ENCODE assay signal across 13 cellular contexts in genomic region chr5:82881571-82882200, GRCh38.
DNase-seq lines count a peak whose midpoint lies in the region; ATAC-seq and TF ChIP-seq lines count a peak whose summit lies in the region.
"Had no signal": no experiment of that assay in that cellular context is flagged by ENCODE, and none has a peak within 500 bp of the region (broad histone marks: within the 10 kb centered on the region; RNA-seq: fewer than 3 reads in every experiment).

No MANE protein-coding gene starts in this region.

- peaks cover 12% of the 10 kb centered on the region for H3K36me3 ChIP-seq in OCI-LY3 (replicated peaks; ENCODE audit: low read depth, low read length)
- H3K36me3 ChIP-seq: tibial nerve had no signal

- TF ChIP-seq CTCF in OCI-LY3 (IDR thresholded peaks at IDR 0.05; ENCODE audit: low read depth, low read length) (no peak), coronary artery (IDR thresholded peaks at IDR 0.05) (no peak)

- H3K9ac ChIP-seq in OCI-LY3 (ENCODE audit: low read length) = no peak overlapping the region

- H3K4me1 ChIP-seq in OCI-LY3 (ENCODE audit: low read length) = peaks cover 30% of the 10 kb centered on the region

- H3K9me3 ChIP-seq in OCI-LY3 (ENCODE audit: insufficient read depth, low read length) = 0 out of 2 replicates have a peak, but pooled peaks cover 10% of the 10 kb centered on the region

- H4K20me1 ChIP-seq in OCI-LY3 (ENCODE audit: insufficient read depth, low read length) = no peaks in the 10 kb centered on the region

- H3K27ac ChIP-seq in OCI-LY3 (ENCODE audit: low read length) = peak overlapping the region; percentile 13; the same call in 1 of the 2 replicates
- no peak overlapping the region for H3K27ac ChIP-seq in coronary artery
- H3K27ac ChIP-seq: tibial nerve had no signal

- no peaks in the 10 kb centered on the region for H3K79me2 ChIP-seq in OCI-LY3 (ENCODE audit: low read length)

- no peak overlapping the region for H3K4me2 ChIP-seq in OCI-LY3 (ENCODE audit: low read length)

- H3K4me3 ChIP-seq in OCI-LY3 (ENCODE audit: low read length) = no peak overlapping the region
- no peak overlapping the region for H3K4me3 ChIP-seq in coronary artery
- H3K4me3 ChIP-seq: tibial nerve had no signal

- H3K27me3 ChIP-seq in OCI-LY3 (ENCODE audit: low read depth, low read length) = no peaks in the 10 kb centered on the region
- H3K27me3 ChIP-seq: tibial nerve had no signal

- DNase-seq in ecto neural progenitor cell (ENCODE audit: low spot score) = no peak
- DNase-seq in coronary artery (ENCODE audit: low spot score) = no peak
- DNase-seq in NCI-H1694 (lab: John Stamatoyannopoulos, UW) = no peak
- no peak for DNase-seq in effector CD8-positive, alpha-beta T cell (lab: John Stamatoyannopoulos, UW)
- DNase-seq: activated gamma-delta T cell, kidney, MV-4-11, posterior cingulate gyrus had no signal

- ATAC-seq in GM18519 (IDR thresholded peaks at IDR 0.05; ENCODE audit: low FRiP score, unreplicated experiment) (peak; percentile 41), GM19452 (IDR thresholded peaks at IDR 0.05; ENCODE audit: unreplicated experiment) (peak; percentile 46), HG02852 (IDR thresholded peaks at IDR 0.05; ENCODE audit: unreplicated experiment) (peak; percentile 46)

- H2AFZ ChIP-seq in OCI-LY3 (ENCODE audit: low read depth, low read length) = no peak overlapping the region
